Comparison of ENCODE assay signal across 1 cellular context in the genomic region with DNA sequence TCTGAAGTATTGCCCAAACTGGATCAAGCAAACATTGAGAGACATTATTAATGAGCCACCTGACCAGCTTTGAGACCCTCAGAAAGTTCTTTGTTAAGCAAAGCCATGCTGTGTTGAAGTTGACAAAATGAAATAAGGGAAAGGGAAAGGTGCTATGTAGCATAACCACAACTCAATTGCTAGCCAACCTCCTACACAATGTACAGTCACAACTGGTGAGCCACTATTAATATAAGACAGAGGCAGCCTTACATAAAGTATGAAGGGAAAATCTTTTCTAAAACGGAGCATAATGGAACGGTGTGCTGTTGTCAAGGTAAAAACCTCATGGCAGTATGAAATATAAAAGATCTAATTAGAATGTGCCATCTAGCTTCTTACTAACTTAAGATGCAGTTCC.
TF ChIP-seq lines count a peak whose summit lies in the region.

No MANE protein-coding gene starts in this region.

TF ChIP-seq in H1, 55 proteins besides CTCF, POLR2A, EP300 and RAD21:
- TF ChIP-seq BACH1 (IDR thresholded peaks at IDR 0.05; ENCODE audit: low read length) = no peak
- TF ChIP-seq RXRA (IDR thresholded peaks at IDR 0.05; ENCODE audit: insufficient read depth, low read depth, low read length) = no peak
- no peak for TF ChIP-seq CHD7 (IDR thresholded peaks at IDR 0.05; ENCODE audit: insufficient replicate concordance, low read length)
- TF ChIP-seq KDM5A (IDR thresholded peaks at IDR 0.05; ENCODE audit: low read length) = no peak
- TF ChIP-seq PHF8 (conservative IDR thresholded peaks at IDR 0.05; ENCODE audit: low read depth, low read length) = no peak
- TF ChIP-seq MAX (IDR thresholded peaks at IDR 0.05) = no peak
- TF ChIP-seq POLR2AphosphoS5 (IDR thresholded peaks at IDR 0.05; ENCODE audit: low read depth, low read length) = no peak
